ENCODE assay signal across 10 cellular contexts in the genomic region with DNA sequence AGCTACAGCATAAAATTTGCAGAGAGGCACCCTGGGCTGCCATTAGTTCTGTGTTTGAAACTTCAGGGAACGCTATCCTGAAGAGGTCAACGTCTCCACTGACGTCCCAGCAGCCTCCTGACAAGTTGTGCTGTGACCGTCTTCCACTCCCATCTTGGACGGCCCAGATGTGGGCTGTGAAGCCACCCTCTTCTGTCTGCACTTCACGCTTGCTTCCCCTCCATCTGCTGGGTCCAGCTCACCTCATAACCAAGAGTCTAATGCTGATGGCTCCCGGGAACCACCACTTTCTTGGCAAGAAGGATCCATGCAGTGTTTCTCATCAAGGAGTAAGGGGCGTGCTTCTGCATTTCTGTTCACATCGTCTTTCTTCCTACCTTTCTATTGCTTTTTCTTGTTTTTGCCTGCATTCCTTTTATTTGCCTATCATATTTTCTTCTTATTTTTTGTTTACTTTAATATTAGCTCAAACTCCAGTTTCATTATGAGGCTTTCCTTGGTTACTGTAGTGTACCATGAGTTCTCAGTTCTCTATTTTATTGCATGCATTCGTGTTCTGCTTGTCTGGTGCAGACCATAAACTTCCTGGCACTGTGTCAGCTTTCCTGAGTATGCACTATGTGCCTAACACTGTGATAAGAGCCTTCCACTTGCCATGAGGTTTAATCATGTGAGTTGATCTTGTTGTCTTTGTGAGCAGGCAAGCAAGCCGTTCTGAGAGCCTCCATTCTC.
A peak's percentile ranks its signal among the peaks of the same experiment; 100 is the strongest.
DNase-seq lines count a peak whose midpoint lies in the region; ATAC-seq and TF ChIP-seq lines count a peak whose summit lies in the region.
"Had no signal": no experiment of that assay in that cellular context is flagged by ENCODE, and none has a peak within 500 bp of the region (broad histone marks: within the 10 kb centered on the region; RNA-seq: fewer than 3 reads in every experiment).

No MANE protein-coding gene starts in this region.

- no peaks in the 10 kb centered on the region for H3K9me2 ChIP-seq in Karpas-422 (replicated peaks; ENCODE audit: insufficient read depth, low read length)

- intact Hi-C loops in Right ventricle myocardium inferior (cut with DNase I) = no loop called here
- intact Hi-C loops in left ventricle myocardium inferior (cut with micrococcal nuclease) = no loop called here
- intact Hi-C loops in transverse colon (cut with DNase I; ENCODE audit: low total_unique reads) = no loop called here

- H3K4me1 ChIP-seq in left ventricle myocardium inferior (no peaks in the 10 kb centered on the region), Karpas-422 (ENCODE audit: low read length) (no peaks in the 10 kb centered on the region), transverse colon (no peaks in the 10 kb centered on the region)
- H3K4me1 ChIP-seq: esophagus muscularis mucosa, tibial artery had no signal

- no peaks in the 10 kb centered on the region for H4K20me1 ChIP-seq in Karpas-422 (ENCODE audit: insufficient read depth, low read depth, low read length)

- peaks cover 9% of the 10 kb centered on the region for H3K27me3 ChIP-seq in left ventricle myocardium inferior (ENCODE audit: low read depth)
- H3K27me3 ChIP-seq in Karpas-422 (ENCODE audit: low read length) = no peaks in the 10 kb centered on the region
- H3K27me3 ChIP-seq in transverse colon = no peaks in the 10 kb centered on the region
- H3K27me3 ChIP-seq: esophagus muscularis mucosa, tibial artery had no signal

- H3K36me3 ChIP-seq in left ventricle myocardium inferior (no peaks in the 10 kb centered on the region), Karpas-422 (ENCODE audit: insufficient read depth, low read length) (no peaks in the 10 kb centered on the region), transverse colon (no peaks in the 10 kb centered on the region)
- H3K36me3 ChIP-seq: esophagus muscularis mucosa, tibial artery had no signal

- H2AFZ ChIP-seq in Karpas-422 (ENCODE audit: low read length) = no peak overlapping the region

- TF ChIP-seq CTCF in left ventricle myocardium inferior (IDR thresholded peaks at IDR 0.05; ENCODE audit: borderline replicate concordance) (no peak), transverse colon (IDR thresholded peaks at IDR 0.05) (no peak)

- H3K4me3 ChIP-seq in left ventricle myocardium inferior (no peak overlapping the region), Karpas-422 (ENCODE audit: low read length) (no peak overlapping the region), transverse colon (no peak overlapping the region)
- H3K4me3 ChIP-seq: esophagus muscularis mucosa, tibial artery had no signal

- in situ Hi-C loops in transverse colon (cut with MboI; ENCODE audit: low pct_ligation_motif_present in 1 of 4, low pct_unique_long_range_greater_than_20kb in 1 of 4, low sequenced_read_pairs in 3 of 4) = no loop called here

- no peak overlapping the region for H3K4me2 ChIP-seq in Karpas-422 (ENCODE audit: low read depth, low read length, poor library complexity, severe bottlenecking)

- H3K27ac ChIP-seq in left ventricle myocardium inferior (replicated peaks) = no peak overlapping the region
- no peak overlapping the region for H3K27ac ChIP-seq in Karpas-422 (ENCODE audit: low read length)
- H3K27ac ChIP-seq in transverse colon = no peak overlapping the region
- H3K27ac ChIP-seq: esophagus muscularis mucosa, tibial artery had no signal

- ATAC-seq in Right ventricle myocardium inferior = peak; percentile 64
- ATAC-seq in HG02798 (IDR thresholded peaks at IDR 0.05; ENCODE audit: poor library complexity, unreplicated experiment) = peak; percentile 98

- no peak for TF ChIP-seq EP300 in transverse colon (IDR thresholded peaks at IDR 0.05; ENCODE audit: low read depth)

- no peaks in the 10 kb centered on the region for H3K79me2 ChIP-seq in Karpas-422 (ENCODE audit: low read length)

- DNase-seq in Right ventricle myocardium inferior (ENCODE audit: missing footprints) (no peak), left ventricle myocardium inferior (no peak), Karpas-422 (peak; percentile 25), transverse colon (peak; percentile 11), NCI-H345 treated with DMSO at 0.1 percent for 48 hours (lab: John Stamatoyannopoulos, UW; ENCODE audit: unreplicated experiment) (no peak), NCI-H2107 (lab: John Stamatoyannopoulos, UW) (no peak), AG08395 (ENCODE audit: low spot score) (no peak)

- 37 to 64% methylated on average over 4 to 11 of the region's 11 CpGs for WGBS in transverse colon (ENCODE audit: low coverage in 1 of 2), 2 donors

- H3K9me3 ChIP-seq in left ventricle myocardium inferior (replicated peaks) (no peaks in the 10 kb centered on the region), Karpas-422 (ENCODE audit: low read length) (no peaks in the 10 kb centered on the region), transverse colon (no peaks in the 10 kb centered on the region)
- H3K9me3 ChIP-seq: esophagus muscularis mucosa, tibial artery had no signal

- no peak overlapping the region for H3K9ac ChIP-seq in Karpas-422 (ENCODE audit: low read length)

- TF ChIP-seq POLR2A in transverse colon (IDR thresholded peaks at IDR 0.05) = no peak

Comparison
In these comparisons a context has a peak if more than half of its experiments do, and no peak if none do; other contexts are left out.
1. DNase-seq: peak in Karpas-422 (single experiment) and transverse colon (single experiment); none in Right ventricle myocardium inferior (single experiment), left ventricle myocardium inferior (single experiment), NCI-H345 treated with DMSO at 0.1 percent for 48 hours (single experiment), NCI-H2107 (single experiment) and AG08395 (single experiment).